8 cellular contexts compared by ENCODE assay signal in the genomic region with DNA sequence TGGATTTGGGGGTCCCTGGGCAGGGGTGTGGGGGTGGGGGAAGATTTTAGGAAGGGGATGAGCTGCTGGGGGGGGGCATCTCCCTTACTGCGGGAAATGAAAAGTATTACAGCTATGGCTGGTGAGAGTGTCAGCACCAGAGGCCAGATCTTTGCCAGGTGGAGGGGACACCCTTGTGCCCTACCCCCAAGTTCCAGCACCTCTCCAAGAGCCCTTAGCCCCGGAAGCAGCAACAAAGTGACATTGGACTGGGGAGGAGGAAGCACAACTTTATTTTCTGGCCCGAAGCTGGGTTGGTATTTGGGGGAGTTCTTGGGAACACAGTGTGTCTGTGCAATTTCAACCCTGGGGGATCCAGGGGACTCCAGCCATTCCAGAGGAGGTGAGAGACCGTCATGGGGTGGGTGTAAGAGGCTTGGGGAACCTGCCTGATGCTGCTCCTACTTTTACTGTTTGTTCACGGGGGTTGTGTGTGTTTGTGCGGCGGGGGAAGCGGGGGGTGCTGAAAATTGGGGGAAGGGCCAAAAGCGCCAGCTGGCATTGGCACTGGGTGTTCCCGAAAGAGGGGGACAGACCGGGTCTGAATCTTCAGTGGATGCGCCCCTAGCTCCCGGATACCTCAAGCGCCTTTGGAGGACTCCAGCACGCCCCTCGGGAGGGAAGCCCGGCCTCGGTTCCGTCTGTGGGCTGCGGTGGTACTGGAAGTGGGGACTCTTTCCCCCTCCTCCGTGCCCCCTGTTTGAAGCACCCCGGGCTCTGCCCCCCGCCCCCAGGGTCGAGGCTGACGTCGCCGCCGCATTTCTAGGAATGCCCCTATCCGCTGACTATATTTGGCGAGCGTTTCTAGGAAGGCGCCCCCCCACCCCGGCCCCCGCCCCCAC.
DNase-seq lines count a peak whose midpoint lies in the region; ATAC-seq, FAIRE-seq and TF ChIP-seq lines count a peak whose summit lies in the region.

No MANE protein-coding gene starts in this region.

- H3K4me3 Mint-ChIP-seq in CD8-positive, alpha-beta T cell, result peak overlapping the region; percentile 86
- peak overlapping the region; percentile 71 for H3K4me3 Mint-ChIP-seq in activated CD4-positive, alpha-beta T cell treated with anti-CD3 and anti-CD28 coated beads, Interleukin-2, amount 10 ng/mL, durations not matched to agents 7 days and 5 days

- peak; percentile 37 for ATAC-seq in CD8-positive, alpha-beta T cell
- peak; percentile 55 for ATAC-seq in HCT116
- peak; percentile 37 to 55 (median 49) for ATAC-seq in pancreas
- ATAC-seq in HG03045 (IDR thresholded peaks at IDR 0.05; ENCODE audit: unreplicated experiment), result no peak

- intact Hi-C loops in CD8-positive, alpha-beta T cell (cut with DNase I, micrococcal nuclease), result loop anchor here (1.0 to 10.0 kb wide), 4 partner anchors 15 to 331 kb away; a partner anchor contains a TSS
- intact Hi-C loops in HCT116 (cut with micrococcal nuclease) (loop anchor here (1.0 to 5.0 kb wide), 4 partner anchors 96 to 331 kb away; a partner anchor contains a TSS), pancreas (cut with DNase I) (loop anchor here in 1 of 3 donors (5.0 kb wide), 1 partner anchor 226 kb away; no protein-coding TSS in a partner anchor)

- H3K9ac ChIP-seq in HCT116 (ENCODE audit: low read length), result peak overlapping the region; percentile 57

- H3K9me3 ChIP-seq in CD8-positive, alpha-beta T cell (ENCODE audit: low read length), result no peaks in the 10 kb centered on the region
- no peaks in the 10 kb centered on the region for H3K9me3 ChIP-seq in HCT116 (ENCODE audit: control insufficient read depth in 1 of 2, insufficient read depth in 1 of 2, low read depth in 1 of 2, low read length in 2 of 2)
- H3K9me3 ChIP-seq in pancreas, result no peaks in the 10 kb centered on the region

- BruUV-seq in HCT116 (replicated peaks; lab: Mats Ljungman, UMichigan), result no TSS peak

- TF ChIP-seq POLR2A in HCT116 (IDR thresholded peaks at IDR 0.05; ENCODE audit: borderline replicate concordance, extremely low read depth, insufficient read depth, insufficient read length), result peak; percentile 7

- H3K79me2 ChIP-seq in HCT116 (ENCODE audit: insufficient read depth, low read length), result peaks cover 42% of the 10 kb centered on the region

- H3K27ac Mint-ChIP-seq in CD8-positive, alpha-beta T cell, result no peak overlapping the region
- peak overlapping the region; percentile 25 for H3K27ac Mint-ChIP-seq in activated CD4-positive, alpha-beta T cell treated with anti-CD3 and anti-CD28 coated beads, Interleukin-2, amount 10 ng/mL, durations not matched to agents 7 days and 5 days

- H3K27ac ChIP-seq in CD8-positive, alpha-beta T cell (ENCODE audit: low read depth, low read length), result no peak overlapping the region
- peak overlapping the region; percentile 52 for H3K27ac ChIP-seq in HCT116 (ENCODE audit: low read depth, low read length)
- H3K27ac ChIP-seq in pancreas, result peak overlapping the region; percentile 52 to 86 (median 80)

- DNase-seq in CD8-positive, alpha-beta T cell, result peak in 2 of 7 experiments; percentile 41 to 46
- no peak for DNase-seq in HCT116 (ENCODE audit: low read depth, low spot score)
- peak; percentile 27 for DNase-seq in activated CD4-positive, alpha-beta T cell treated with anti-CD3 and anti-CD28 coated beads, Interleukin-2, amount 10 ng/mL, durations not matched to agents 7 days and 5 days
- DNase-seq in fibroblast of mammary gland (ENCODE audit: low read depth), result no peak
- peak in 5 of 6 donors; percentile 43 to 79 (median 72) for DNase-seq in pancreas
- DNase-seq in NCI-H2029 (lab: John Stamatoyannopoulos, UW), result no peak
- DNase-seq in NCI-H187 (lab: John Stamatoyannopoulos, UW), result no peak

- POLR2A ChIA-PET in CD8-positive, alpha-beta T cell (lab: Charles Lee), result interaction anchor here (1.1 kb wide), 1 partner anchor 16 kb away, joined by 3 read pairs; no protein-coding TSS in a partner anchor
- POLR2A ChIA-PET in HCT116 (lab: Charles Lee), result interaction anchor here (0.8 kb wide), 1 partner anchor 382 kb away, joined by 3 read pairs; no protein-coding TSS in a partner anchor
- POLR2A ChIA-PET in activated CD4-positive, alpha-beta T cell treated with anti-CD3 and anti-CD28 coated beads, Interleukin-2, amount 10 ng/mL, durations not matched to agents 7 days and 5 days (lab: Charles Lee), result no interaction called here

- H3K27me3 Mint-ChIP-seq in CD8-positive, alpha-beta T cell (ENCODE audit: low read depth), result peaks cover 2% of the 10 kb centered on the region
- peaks cover 33% of the 10 kb centered on the region for H3K27me3 Mint-ChIP-seq in activated CD4-positive, alpha-beta T cell treated with anti-CD3 and anti-CD28 coated beads, Interleukin-2, amount 10 ng/mL, durations not matched to agents 7 days and 5 days

- H3K4me3 ChIP-seq in CD8-positive, alpha-beta T cell (ENCODE audit: low read depth, low read length), result peak overlapping the region; percentile 42
- H3K4me3 ChIP-seq in HCT116 (replicated peaks in 1 of 2; ENCODE audit: low read depth in 1 of 2, low read length in 2 of 2) (peak overlapping the region; percentile 55 to 57), fibroblast of mammary gland (ENCODE audit: control insufficient read depth, low read depth, low read length) (peak overlapping the region; percentile 59), pancreas (peak overlapping the region; percentile 18 to 98 (median 48))

- H3K4me1 Mint-ChIP-seq in CD8-positive, alpha-beta T cell (ENCODE audit: low read depth), result peaks cover 21% of the 10 kb centered on the region
- H3K4me1 Mint-ChIP-seq in activated CD4-positive, alpha-beta T cell treated with anti-CD3 and anti-CD28 coated beads, Interleukin-2, amount 10 ng/mL, durations not matched to agents 7 days and 5 days, result peaks cover 14% of the 10 kb centered on the region

- 0 to 1% methylated on average over 12 to 32 of the region's 34 CpGs for WGBS in pancreas, 2 donors

- no peak for TF ChIP-seq RAD21 in HCT116 (IDR thresholded peaks at IDR 0.05; ENCODE audit: low read depth)

- peaks cover 16% of the 10 kb centered on the region for H3K4me1 ChIP-seq in CD8-positive, alpha-beta T cell (ENCODE audit: insufficient read depth, low read length)
- peaks cover 15 to 43% of the 10 kb centered on the region in 2 experiments for H3K4me1 ChIP-seq in HCT116 (ENCODE audit: control insufficient read depth in 1 of 2, insufficient read depth in 2 of 2, low read length in 2 of 2)
- peaks cover 0 to 11% (median 6%) of the 10 kb centered on the region in 3 donors for H3K4me1 ChIP-seq in pancreas

- CTCF ChIA-PET in CD8-positive, alpha-beta T cell (lab: Charles Lee), result interaction anchor here (0.9 to 3.4 kb wide), 10 partner anchors 8 to 378 kb away, joined by 3 to 18 read pairs (median 4); no protein-coding TSS in a partner anchor
- CTCF ChIA-PET in HCT116 (lab: Charles Lee), result interaction anchor here (0.6 to 1.2 kb wide), 5 partner anchors 10 to 381 kb away, joined by 3 to 4 read pairs (median 3); a partner anchor contains a TSS
- CTCF ChIA-PET in activated CD4-positive, alpha-beta T cell treated with anti-CD3 and anti-CD28 coated beads, Interleukin-2, amount 10 ng/mL, durations not matched to agents 7 days and 5 days (lab: Charles Lee), result interaction anchor here (0.6 to 1.2 kb wide), 3 partner anchors 227 to 1548 kb away, joined by 3 read pairs; no protein-coding TSS in a partner anchor

- H3K36me3 ChIP-seq in CD8-positive, alpha-beta T cell (ENCODE audit: insufficient read depth, low read length), result no peaks in the 10 kb centered on the region
- H3K36me3 ChIP-seq in HCT116 (ENCODE audit: control insufficient read depth in 1 of 2, insufficient read depth in 2 of 2, low read length in 2 of 2), result no peaks in the 10 kb centered on the region
- H3K36me3 ChIP-seq in pancreas, result no peaks in the 10 kb centered on the region

- no peaks in the 10 kb centered on the region for H3K27me3 ChIP-seq in CD8-positive, alpha-beta T cell (ENCODE audit: insufficient read depth, low read length)
- H3K27me3 ChIP-seq in HCT116 (ENCODE audit: insufficient read depth, low read length), result no peaks in the 10 kb centered on the region
- no peaks in the 10 kb centered on the region for H3K27me3 ChIP-seq in pancreas

- no peaks in the 10 kb centered on the region for H3K9me3 Mint-ChIP-seq in CD8-positive, alpha-beta T cell
- no peaks in the 10 kb centered on the region for H3K9me3 Mint-ChIP-seq in activated CD4-positive, alpha-beta T cell treated with anti-CD3 and anti-CD28 coated beads, Interleukin-2, amount 10 ng/mL, durations not matched to agents 7 days and 5 days

- RAD21 ChIA-PET in HCT116 (lab: Charles Lee; ENCODE audit: low non-redundant PET in 1 of 2, low total read pairs in 2 of 2, uncharacterized antibody in 2 of 2, unreplicated experiment in 2 of 2), result interaction anchor here in 1 of 2 experiments (0.6 kb wide), 1 partner anchor 360 kb away, joined by 3 read pairs; no protein-coding TSS in a partner anchor

- no peak overlapping the region for H2AFZ ChIP-seq in HCT116 (ENCODE audit: low read depth, low read length, poor library complexity, severe bottlenecking)

- no peak for FAIRE-seq in pancreas (lab: Jason Lieb, UNC)

- no peaks in the 10 kb centered on the region for H4K20me1 ChIP-seq in HCT116 (ENCODE audit: insufficient read depth)

- H3K4me2 ChIP-seq in HCT116 (ENCODE audit: low read length), result peak overlapping the region; percentile 97

- no peak for TF ChIP-seq CTCF in CD8-positive, alpha-beta T cell (IDR thresholded peaks at IDR 0.05)
- TF ChIP-seq CTCF in HCT116 (IDR thresholded peaks at IDR 0.05 in 2 of 3, conservative IDR thresholded peaks at IDR 0.05 in 1 of 3; ENCODE audit: borderline replicate concordance in 1 of 3, insufficient read depth in 1 of 3, low read depth in 2 of 3, low read length in 2 of 3), result no peak
- no peak for TF ChIP-seq CTCF in fibroblast of mammary gland (conservative IDR thresholded peaks at IDR 0.05; ENCODE audit: control insufficient read depth, insufficient read depth, low read depth, low read length)
- TF ChIP-seq CTCF in pancreas (IDR thresholded peaks at IDR 0.05), result no peak

- H3K36me3 Mint-ChIP-seq in CD8-positive, alpha-beta T cell, result no peaks in the 10 kb centered on the region
- H3K36me3 Mint-ChIP-seq in activated CD4-positive, alpha-beta T cell treated with anti-CD3 and anti-CD28 coated beads, Interleukin-2, amount 10 ng/mL, durations not matched to agents 7 days and 5 days (ENCODE audit: low read depth), result no peaks in the 10 kb centered on the region

- no peaks in the 10 kb centered on the region for H3K9me2 ChIP-seq in HCT116 (ENCODE audit: insufficient read depth)

TF ChIP-seq in HCT116, 20 proteins besides CTCF, POLR2A, EP300 and RAD21 (continues in another document):
- no peak for TF ChIP-seq FOSL1 (IDR thresholded peaks at IDR 0.05; ENCODE audit: low read depth)
- no peak for TF ChIP-seq SIN3A (IDR thresholded peaks at IDR 0.05; ENCODE audit: low read depth)
- TF ChIP-seq, protein P1, sequence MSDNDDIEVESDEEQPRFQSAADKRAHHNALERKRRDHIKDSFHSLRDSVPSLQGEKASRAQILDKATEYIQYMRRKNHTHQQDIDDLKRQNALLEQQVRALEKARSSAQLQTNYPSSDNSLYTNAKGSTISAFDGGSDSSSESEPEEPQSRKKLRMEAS (IDR thresholded peaks at IDR 0.05), result no peak
- no peak for TF ChIP-seq SRF (IDR thresholded peaks at IDR 0.05; ENCODE audit: low read depth)
- TF ChIP-seq YY1 (IDR thresholded peaks at IDR 0.05; ENCODE audit: extremely low read depth, insufficient replicate concordance, low read depth, low read length), result no peak
- TF ChIP-seq ELF1 (IDR thresholded peaks at IDR 0.05; ENCODE audit: borderline replicate concordance, low read depth), result no peak
- TF ChIP-seq CBX3 (IDR thresholded peaks at IDR 0.05; ENCODE audit: low read depth), result no peak; the same call in 1 of the 2 replicates

Comparison
In these comparisons a context has a peak if more than half of its experiments do, and no peak if none do; other contexts are left out.
1. DNase-seq: peak in activated CD4-positive, alpha-beta T cell treated with anti-CD3 and anti-CD28 coated beads, Interleukin-2, amount 10 ng/mL, durations not matched to agents 7 days and 5 days (single experiment) and pancreas (5 of 6); none in HCT116 (single experiment), fibroblast of mammary gland (single experiment), NCI-H2029 (single experiment) and NCI-H187 (0 of 2).
2. Peak in every context shown above with its lines, with median percentiles within 50 percentile points of each other: H3K4me3 ChIP-seq.